9 cellular contexts compared by ENCODE assay signal in the genomic region with DNA sequence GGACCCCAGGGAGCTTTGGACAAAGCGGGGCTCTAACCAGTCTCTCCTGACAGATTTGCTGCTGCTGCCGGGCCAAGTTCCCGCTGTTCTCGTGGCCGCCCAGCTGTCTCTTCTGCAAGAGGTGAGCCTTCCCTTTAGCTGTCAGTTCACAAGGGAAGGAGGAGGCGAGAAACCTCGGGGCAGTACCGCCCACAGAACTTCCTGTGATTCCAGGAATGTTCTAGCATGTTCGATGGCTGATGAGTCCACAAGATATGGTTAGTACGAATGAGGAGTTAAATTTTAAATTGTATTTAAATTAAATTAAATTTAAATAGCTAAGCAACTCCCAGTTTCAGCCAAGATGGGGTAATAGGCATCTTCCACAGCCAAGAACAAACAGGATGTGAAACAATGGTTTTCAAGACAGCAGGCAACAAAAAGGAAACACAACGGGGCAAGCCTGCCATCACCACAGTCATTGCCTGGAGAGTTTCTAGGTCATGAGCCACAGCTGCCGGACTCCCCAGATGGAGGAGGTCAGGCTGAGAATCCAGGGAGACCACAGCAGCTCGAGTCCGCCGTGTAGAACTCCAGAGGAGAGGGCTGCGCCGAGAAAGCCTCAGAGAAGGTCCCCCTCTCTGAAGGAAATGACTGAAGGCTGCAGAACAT. TPM values are rescaled to one million over a fixed set of nuclear protein-coding genes. Genes with fewer than 3 reads are reported as not detected.
A peak's percentile ranks its signal among the peaks of the same experiment; 100 is the strongest.
DNase-seq lines count a peak whose midpoint lies in the region; ATAC-seq, FAIRE-seq and TF ChIP-seq lines count a peak whose summit lies in the region.
"Had no signal": no experiment of that assay in that cellular context is flagged by ENCODE, and none has a peak within 500 bp of the region (broad histone marks: within the 10 kb centered on the region; RNA-seq: fewer than 3 reads in every experiment).

No MANE protein-coding gene starts in this region.

- peaks cover 4% of the 10 kb centered on the region for H3K36me3 Mint-ChIP-seq in astrocyte (ENCODE audit: low read depth, unreplicated experiment)

- H3K79me2 ChIP-seq in astrocyte (ENCODE audit: insufficient read depth, low read length) = no peaks in the 10 kb centered on the region

- DNase-seq in Ammon's horn (ENCODE audit: low spot score) (peak; percentile 45), M059J (ENCODE audit: low read depth) (peak; percentile 34), astrocyte (ENCODE audit: low read depth) (peak; percentile 41), medulla oblongata (ENCODE audit: extremely low spot score) (peak; percentile 67), uterus (no peak), posterior cingulate gyrus (no peak)

- H3K27me3 ChIP-seq in astrocyte (ENCODE audit: insufficient read depth, low read length) (no peaks in the 10 kb centered on the region), uterus (no peaks in the 10 kb centered on the region)

- peak overlapping the region; percentile 13 for H3K4me2 ChIP-seq in astrocyte (ENCODE audit: low read length)

- H3K36me3 ChIP-seq in astrocyte (ENCODE audit: insufficient read depth, low read length) (no peaks in the 10 kb centered on the region), uterus (no peaks in the 10 kb centered on the region)

- no peaks in the 10 kb centered on the region for H4K20me1 ChIP-seq in astrocyte (ENCODE audit: insufficient read depth, low read length)

- H3K4me1 ChIP-seq in astrocyte (ENCODE audit: insufficient read depth, low read length) (peaks cover 13% of the 10 kb centered on the region), uterus (no peaks in the 10 kb centered on the region)

- no peak overlapping the region for H2AFZ ChIP-seq in astrocyte (ENCODE audit: low read depth, low read length)

- FAIRE-seq in astrocyte (lab: Jason Lieb, UNC) = no peak

- peak; percentile 45 for ATAC-seq in GM19372 (IDR thresholded peaks at IDR 0.05; ENCODE audit: low read depth, unreplicated experiment)
- ATAC-seq in HG02840 (IDR thresholded peaks at IDR 0.05; ENCODE audit: low FRiP score, unreplicated experiment) = no peak

- peaks cover 4% of the 10 kb centered on the region for H3K9me3 Mint-ChIP-seq in astrocyte (ENCODE audit: unreplicated experiment)

- intact Hi-C loops in uterus (cut with DNase I; ENCODE audit: low total_unique reads) = no loop called here
- intact Hi-C loops in posterior cingulate gyrus (cut with DNase I) = no loop called here

- no peak overlapping the region for H3K4me3 Mint-ChIP-seq in astrocyte (ENCODE audit: unreplicated experiment)
- H3K4me3 Mint-ChIP-seq: brain had no signal

- H3K4me3 ChIP-seq in astrocyte (ENCODE audit: insufficient read depth, low read depth, low read length) (no peak overlapping the region), uterus (no peak overlapping the region)

- H3K9me3 ChIP-seq in astrocyte (ENCODE audit: insufficient read depth, low read depth, low read length) = peaks cover 4% of the 10 kb centered on the region
- H3K9me3 ChIP-seq in uterus = peaks cover 0 to 6% of the 10 kb centered on the region in 2 donors

- no peak overlapping the region for H3K9ac ChIP-seq in astrocyte (ENCODE audit: low read length)

- no peak for TF ChIP-seq CTCF in astrocyte (IDR thresholded peaks at IDR 0.05; ENCODE audit: insufficient read depth, low read depth, low read length)
- no peak for TF ChIP-seq CTCF in uterus (IDR thresholded peaks at IDR 0.05)

- H3K27ac ChIP-seq in astrocyte (ENCODE audit: low read depth, low read length) (no peak overlapping the region), uterus (peak overlapping the region; percentile 32 to 64)

- H3K27ac Mint-ChIP-seq in astrocyte (ENCODE audit: unreplicated experiment) = peak overlapping the region; percentile 22

- H3K4me1 Mint-ChIP-seq in astrocyte (ENCODE audit: low read depth, unreplicated experiment) = peaks cover 13% of the 10 kb centered on the region
- H3K4me1 Mint-ChIP-seq: brain had no signal

- peak in 1 of 2 donors; percentile 15 for TF ChIP-seq POLR2A in uterus (IDR thresholded peaks at IDR 0.05)

- H3K27me3 Mint-ChIP-seq in astrocyte (ENCODE audit: low read depth, unreplicated experiment) = no peaks in the 10 kb centered on the region

RNA-seq across cellular contexts. Expression of gene TCF25, which starts 9.5 kb away (rescaled TPM):
- total RNA-seq in M059J (2014; rRNA removed; shearing (Covaris generic)) = 88.3 and 103 TPM in 2 replicates
- total RNA-seq in astrocyte = 187 and 193 TPM in 2 replicates
- total RNA-seq in uterus = 100 to 1,000 TPM in 2 of 4 donors, 10 to 100 TPM in 2; 60.3 to 221 (median 126) TPM

RNA-seq across cellular contexts. Expression of gene SPIRE2, which starts 35.6 kb away (rescaled TPM):
- 1.1 and 2.3 TPM in 2 replicates for total RNA-seq in M059J (2014; rRNA removed; shearing (Covaris generic))
- total RNA-seq in astrocyte (2.6 and 3.2 TPM in 2 replicates), uterus (1 to 10 TPM; 1.2 to 7.5 (median 3.3) TPM)

RNA-seq across cellular contexts. Expression of gene FANCA, which starts 47.4 kb away (rescaled TPM):
- 27.9 and 40.5 TPM in 2 replicates for total RNA-seq in M059J (2014; rRNA removed; shearing (Covaris generic))
- total RNA-seq in astrocyte (6.1 and 6.3 TPM in 2 replicates), uterus (10 to 100 TPM in 1 of 4 donors, 1 to 10 TPM in 1, under 1 TPM in 1, not detected in 1; 0.26 to 27.4 (median 2.4) TPM)

RNA-seq across cellular contexts. Expression of gene MC1R, which starts 54.8 kb away (rescaled TPM):
- 2.1 and 4.0 TPM in 2 replicates for total RNA-seq in M059J (2014; rRNA removed; shearing (Covaris generic))
- total RNA-seq in astrocyte (8.4 and 9.2 TPM in 2 replicates), uterus (1 to 10 TPM in 3 of 4 donors, under 1 TPM in 1; 0.77 to 6.2 (median 5.4) TPM)

RNA-seq across cellular contexts. Expression of gene TUBB3, which starts 59.3 kb away (rescaled TPM):
- 172 and 272 TPM in 2 replicates for total RNA-seq in M059J (2014; rRNA removed; shearing (Covaris generic))
- total RNA-seq in astrocyte (360 and 459 TPM in 2 replicates), uterus (10 to 100 TPM in 1 of 4 donors, under 1 TPM in 1, not detected in 2; 0.88 to 28.6 TPM)

Comparison
In these comparisons a context has a peak if more than half of its experiments do, and no peak if none do; other contexts are left out.
1. DNase-seq: peak in Ammon's horn (single experiment), M059J (single experiment), astrocyte (single experiment) and medulla oblongata (single experiment); none in uterus (0 of 2) and posterior cingulate gyrus (0 of 10).